Comparison of ENCODE assay signal across 13 cellular contexts in genomic region chr10:99924856-99925255, GRCh38.
DNase-seq lines count a peak whose midpoint lies in the region; ATAC-seq and TF ChIP-seq lines count a peak whose summit lies in the region.
"Had no signal": no experiment of that assay in that cellular context is flagged by ENCODE, and none has a peak within 500 bp of the region (broad histone marks: within the 10 kb centered on the region; RNA-seq: fewer than 3 reads in every experiment).

No MANE protein-coding gene starts in this region.

- peak overlapping the region; percentile 32 for H3K27ac Mint-ChIP-seq in endodermal cell

- H3K9ac ChIP-seq in endodermal cell (ENCODE audit: extremely low read depth, low read length, poor library complexity, severe bottlenecking) (no peak overlapping the region), mucosa of stomach (ENCODE audit: low read length) (peak overlapping the region; percentile 32)

- H3K9me3 ChIP-seq in Peyer's patch, result no peaks in the 10 kb centered on the region
- no peaks in the 10 kb centered on the region for H3K9me3 ChIP-seq in endodermal cell (ENCODE audit: control insufficient read depth, low read length)
- no peaks in the 10 kb centered on the region for H3K9me3 ChIP-seq in mucosa of stomach (ENCODE audit: control insufficient read depth, low read length)
- H3K9me3 ChIP-seq in transverse colon, result no peaks in the 10 kb centered on the region
- no peaks in the 10 kb centered on the region for H3K9me3 ChIP-seq in mucosa of descending colon
- H3K9me3 ChIP-seq in heart left ventricle, result no peaks in the 10 kb centered on the region
- H3K9me3 ChIP-seq: HAP-1, SJCRH30 had no signal

- in situ Hi-C loops in transverse colon (cut with MboI; ENCODE audit: low pct_ligation_motif_present in 1 of 4, low pct_unique_long_range_greater_than_20kb in 1 of 4, low sequenced_read_pairs in 3 of 4), result no loop called here

- no peak for TF ChIP-seq POLR2A in Peyer's patch (IDR thresholded peaks at IDR 0.05)
- TF ChIP-seq POLR2A in transverse colon (IDR thresholded peaks at IDR 0.05), result no peak
- TF ChIP-seq POLR2A in heart left ventricle (IDR thresholded peaks at IDR 0.05), result no peak

- TF ChIP-seq CTCF in Peyer's patch (IDR thresholded peaks at IDR 0.05) (no peak), endodermal cell (conservative IDR thresholded peaks at IDR 0.05) (no peak), transverse colon (IDR thresholded peaks at IDR 0.05) (no peak), mucosa of descending colon (IDR thresholded peaks at IDR 0.05) (no peak), heart left ventricle (IDR thresholded peaks at IDR 0.05) (no peak)

- H3K4me1 Mint-ChIP-seq in endodermal cell, result peaks cover 30% of the 10 kb centered on the region

- H3K4me3 ChIP-seq in Peyer's patch, result peak overlapping the region in 3 of 4 donors; percentile 10 to 54 (median 53)
- no peak overlapping the region for H3K4me3 ChIP-seq in endodermal cell (ENCODE audit: low read length)
- no peak overlapping the region for H3K4me3 ChIP-seq in mucosa of stomach (ENCODE audit: low read length)
- peak overlapping the region in 3 of 4 donors; percentile 37 to 56 (median 52) for H3K4me3 ChIP-seq in transverse colon
- H3K4me3 ChIP-seq in mucosa of descending colon, result no peak overlapping the region
- no peak overlapping the region for H3K4me3 ChIP-seq in heart left ventricle
- H3K4me3 ChIP-seq: HAP-1, SJCRH30 had no signal

- 90 to 92% methylated on average over 2 of the region's 2 CpGs for WGBS in endodermal cell (ENCODE audit: insufficient coverage in 1 of 2, insufficient read length in 1 of 2), 2 experiments
- WGBS in transverse colon (ENCODE audit: low coverage in 1 of 2), 2 donors, result 42 to 50% methylated on average over 1 to 2 of the region's 2 CpGs
- 67 to 84% (median 77%) methylated on average over 2 of the region's 2 CpGs for WGBS in heart left ventricle, 4 donors

- H3K27me3 ChIP-seq in Peyer's patch, result no peaks in the 10 kb centered on the region
- no peaks in the 10 kb centered on the region for H3K27me3 ChIP-seq in endodermal cell (ENCODE audit: control insufficient read depth, insufficient read depth, low read length, poor library complexity, severe bottlenecking)
- H3K27me3 ChIP-seq in mucosa of stomach (ENCODE audit: control insufficient read depth, insufficient read depth, low read length), result no peaks in the 10 kb centered on the region
- H3K27me3 ChIP-seq in transverse colon, result no peaks in the 10 kb centered on the region
- no peaks in the 10 kb centered on the region for H3K27me3 ChIP-seq in heart left ventricle
- H3K27me3 ChIP-seq: SJCRH30 had no signal

- ATAC-seq in mucosa of descending colon (no peak), heart left ventricle (no peak), GM19328 (IDR thresholded peaks at IDR 0.05; ENCODE audit: unreplicated experiment) (no peak)

- no peaks in the 10 kb centered on the region for H3K27me3 Mint-ChIP-seq in endodermal cell (ENCODE audit: insufficient read depth)

- peak overlapping the region in 3 of 4 donors; percentile 13 to 82 (median 61) for H3K27ac ChIP-seq in Peyer's patch
- H3K27ac ChIP-seq in endodermal cell (ENCODE audit: low read depth, low read length), result no peak overlapping the region
- H3K27ac ChIP-seq in transverse colon, result peak overlapping the region; percentile 84 to 88 (median 87)
- H3K27ac ChIP-seq in heart left ventricle, result no peak overlapping the region
- H3K27ac ChIP-seq: SJCRH30 had no signal

- H3K9me3 Mint-ChIP-seq in endodermal cell, result no peaks in the 10 kb centered on the region

- H3K4me1 ChIP-seq in Peyer's patch (peaks cover 0 to 29% (median 0%) of the 10 kb centered on the region in 4 donors), endodermal cell (ENCODE audit: control insufficient read depth, insufficient read depth, low read length) (peaks cover 8% of the 10 kb centered on the region), mucosa of stomach (ENCODE audit: control insufficient read depth, insufficient read depth, low read length) (peaks cover 33% of the 10 kb centered on the region), transverse colon (peaks cover 0 to 87% (median 42%) of the 10 kb centered on the region in 4 donors), mucosa of descending colon (ENCODE audit: low read depth) (peaks cover 21% of the 10 kb centered on the region), heart left ventricle (peaks cover 3 to 49% (median 28%) of the 10 kb centered on the region in 12 donors)

- TF ChIP-seq EP300 in transverse colon (IDR thresholded peaks at IDR 0.05; ENCODE audit: low read depth), result no peak

- H3K4me3 Mint-ChIP-seq in endodermal cell, result no peak overlapping the region

- H3K36me3 ChIP-seq in Peyer's patch, result no peaks in the 10 kb centered on the region
- peaks cover 30% of the 10 kb centered on the region for H3K36me3 ChIP-seq in endodermal cell (ENCODE audit: control insufficient read depth, insufficient read depth, low read length)
- H3K36me3 ChIP-seq in mucosa of stomach (ENCODE audit: control insufficient read depth, insufficient read depth, low read length), result no peaks in the 10 kb centered on the region
- H3K36me3 ChIP-seq in transverse colon, result no peaks in the 10 kb centered on the region
- no peaks in the 10 kb centered on the region for H3K36me3 ChIP-seq in mucosa of descending colon (ENCODE audit: low read depth)
- H3K36me3 ChIP-seq in heart left ventricle, result no peaks in the 10 kb centered on the region
- H3K36me3 ChIP-seq: HAP-1, SJCRH30 had no signal

- intact Hi-C loops in transverse colon (cut with DNase I; ENCODE audit: low total_unique reads), result no loop called here
- intact Hi-C loops in mucosa of descending colon (cut with DNase I, micrococcal nuclease), result no loop called here
- intact Hi-C loops in heart left ventricle (cut with DNase I), result loop anchor here in 1 of 10 donors (5.0 kb wide), 1 partner anchor 82 kb away; the partner anchor contains the start of gene DNMBP

- peaks cover 39% of the 10 kb centered on the region for H3K36me3 Mint-ChIP-seq in endodermal cell (ENCODE audit: low read depth)

- no peak for DNase-seq in Peyer's patch
- DNase-seq in endodermal cell, result no peak
- no peak for DNase-seq in transverse colon
- no peak for DNase-seq in mucosa of descending colon
- DNase-seq in heart left ventricle, result no peak
- DNase-seq: DMS153, MV-4-11, NCI-H1417 treated with DMSO at 0.1 percent for 48 hours, NCI-H2029, SJCRH30 had no signal

Comparison
In these comparisons a context has a peak if more than half of its experiments do, and no peak if none do; other contexts are left out.
1. H3K27ac ChIP-seq: peak in Peyer's patch (3 of 4) and transverse colon (4 of 4); none in endodermal cell (single experiment) and heart left ventricle (0 of 12).
2. H3K4me3 ChIP-seq: peak in Peyer's patch (3 of 4) and transverse colon (3 of 4); none in endodermal cell (single experiment), mucosa of stomach (single experiment), mucosa of descending colon (single experiment) and heart left ventricle (0 of 12).